Comparison of ENCODE assay signal across 35 cellular contexts in the genomic region with DNA sequence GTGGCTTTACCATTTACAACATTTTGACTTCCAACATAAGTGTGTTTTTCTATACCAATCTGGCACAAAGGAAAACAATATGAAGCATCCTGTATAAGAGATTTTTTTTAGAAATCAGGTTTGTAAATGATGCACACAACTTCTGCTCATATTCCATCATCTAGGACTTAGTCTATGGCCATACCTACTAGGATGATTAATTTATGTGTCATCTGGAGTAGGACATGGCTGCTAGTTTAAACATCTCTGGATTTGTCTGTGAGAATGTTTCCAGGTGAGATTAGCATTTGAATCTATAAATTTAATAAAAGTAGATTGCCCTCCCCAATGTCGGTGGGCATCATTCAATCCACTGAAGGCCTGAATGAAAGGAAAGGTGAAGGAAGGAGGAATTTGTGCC.
"Had no signal": no experiment of that assay in that cellular context is flagged by ENCODE, and none has a peak within 500 bp of the region (broad histone marks: within the 10 kb centered on the region; RNA-seq: fewer than 3 reads in every experiment).

No MANE protein-coding gene starts in this region.

- ATAC-seq: activated CD8-positive, alpha-beta T cell treated with anti-CD3 and anti-CD28 coated beads for 36 hours; activated naive CD4-positive, alpha-beta T cell treated with anti-CD3 and anti-CD28 coated beads, Interleukin-2, amount 50 U/mL, for 72 hours; activated T-cell treated with anti-CD3 and anti-CD28 coated beads, Interleukin-2, amount 50 U/mL, for 4 hours; activated T-cell treated with anti-CD3 and anti-CD28 coated beads, Interleukin-2, amount 50 U/mL, for 72 hours; activated T-helper 17 cell treated with anti-CD3 and anti-CD28 coated beads, Interleukin-2, amount 50 U/mL, for 72 hours; body of pancreas had no signal

- H3K4me1 ChIP-seq: adrenal gland, body of pancreas, breast epithelium had no signal

- H3K4me3 ChIP-seq: adrenal gland, body of pancreas, breast epithelium, cardiac muscle cell had no signal

- H3K36me3 ChIP-seq: adrenal gland, brain microvascular endothelial cell, cardiac muscle cell had no signal

- H3K27ac ChIP-seq: adrenal gland, body of pancreas, brain microvascular endothelial cell, breast epithelium, cardiac muscle cell, VCaP had no signal

- FAIRE-seq: astrocyte, TTC549 had no signal

- H3K27me3 ChIP-seq: adrenal gland, body of pancreas, brain microvascular endothelial cell, breast epithelium had no signal

- DNase-seq: activated B cell treated with CpG ODN at 0.5 μM for 24 hours; activated CD4-positive, alpha-beta memory T cell treated with anti-CD3 and anti-CD28 coated beads for 36 hours; activated CD4-positive, alpha-beta T cell treated with anti-CD3 and anti-CD28 coated beads for 4 hours; activated CD4-positive, alpha-beta T cell treated with anti-CD3 and anti-CD28 coated beads, Interleukin-2, amount 10 ng/mL, durations not matched to agents 24 days and 14 days; activated CD4-positive, alpha-beta T cell treated with anti-CD3 and anti-CD28 coated beads, Interleukin-2, amount 50 U/mL, for 1 hour; activated CD4-positive, alpha-beta T cell treated with anti-CD3 and anti-CD28 coated beads, Interleukin-2, amount 50 U/mL, for 4 hours; activated CD4-positive, CD25-positive, alpha-beta regulatory T cell treated with anti-CD3 and anti-CD28 coated beads, Interleukin-2, amount 50 U/mL, for 72 hours; activated CD8-positive, alpha-beta memory T cell treated with anti-CD3 and anti-CD28 coated beads, Interleukin-2, amount 50 U/mL, for 4 hours; activated CD8-positive, alpha-beta T cell treated with anti-CD3 and anti-CD28 coated beads for 36 hours; activated effector memory CD4-positive, alpha-beta T cell treated with anti-CD3 and anti-CD28 coated beads, Interleukin-2, amount 50 U/mL, for 16 hours; activated gamma-delta T cell treated with Interleukin-2 at 50 U/mL for 16 hours; activated naive CD4-positive, alpha-beta T cell; activated naive CD4-positive, alpha-beta T cell treated with anti-CD3 and anti-CD28 coated beads for 36 hours; activated naive CD4-positive, alpha-beta T cell treated with anti-CD3 and anti-CD28 coated beads, Interleukin-2, amount 50 U/mL, for 16 hours; activated naive CD8-positive, alpha-beta T cell treated with anti-CD3 and anti-CD28 coated beads for 36 hours; activated T-cell treated with anti-CD3 and anti-CD28 coated beads for 4 hours; activated T-cell treated with anti-CD3 and anti-CD28 coated beads, Interleukin-2, amount 50 U/mL, for 1 hour; activated T-cell treated with anti-CD3 and anti-CD28 coated beads, Interleukin-2, amount 50 U/mL, for 4 hours; activated T-cell treated with anti-CD3 and anti-CD28 coated beads, Interleukin-2, amount 50 U/mL, for 72 hours; adrenal gland; amniotic stem cell; aorta; body of pancreas; brain microvascular endothelial cell; caudate nucleus; cerebellar nuclear complex; T-helper 2 cell; T-helper 9 cell had no signal

- H3K9me3 ChIP-seq: adrenal gland, body of pancreas, breast epithelium had no signal
